In genomic region chr17:8997994-8998628, GRCh38 we compare ENCODE assay signal across 9 cellular contexts. TPM values are rescaled to one million over a fixed set of nuclear protein-coding genes. Genes with fewer than 3 reads are reported as not detected.
DNase-seq lines count a peak whose midpoint lies in the region; ATAC-seq and TF ChIP-seq lines count a peak whose summit lies in the region.
"Had no signal": no experiment of that assay in that cellular context is flagged by ENCODE, and none has a peak within 500 bp of the region (broad histone marks: within the 10 kb centered on the region; RNA-seq: fewer than 3 reads in every experiment).

No MANE protein-coding gene starts in this region.

- H3K9me3 Mint-ChIP-seq in activated CD4-positive, alpha-beta T cell treated with anti-CD3 and anti-CD28 coated beads, Interleukin-2, amount 10 ng/mL, durations not matched to agents 7 days and 5 days, result peaks cover 2% of the 10 kb centered on the region

- H3K27me3 Mint-ChIP-seq in activated CD4-positive, alpha-beta T cell treated with anti-CD3 and anti-CD28 coated beads, Interleukin-2, amount 10 ng/mL, durations not matched to agents 7 days and 5 days, result peaks cover 35% of the 10 kb centered on the region

- H3K9me3 ChIP-seq in mucosa of descending colon, result no peaks in the 10 kb centered on the region

- no peaks in the 10 kb centered on the region for H3K4me1 ChIP-seq in mucosa of descending colon (ENCODE audit: low read depth)

- TF ChIP-seq CTCF in mucosa of descending colon (IDR thresholded peaks at IDR 0.05), result peak; percentile 84

- intact Hi-C loops in mucosa of descending colon (cut with DNase I, micrococcal nuclease), result loop anchor here in 1 of 2 donors (10.0 kb wide), 1 partner anchor 527 kb away; no protein-coding TSS in a partner anchor

- CTCF ChIA-PET in activated CD4-positive, alpha-beta T cell treated with anti-CD3 and anti-CD28 coated beads, Interleukin-2, amount 10 ng/mL, durations not matched to agents 7 days and 5 days (lab: Charles Lee), result interaction anchor here (0.6 to 1.6 kb wide), 13 partner anchors 11 to 549 kb away, joined by 3 to 5 read pairs (median 3); no protein-coding TSS in a partner anchor

- H3K4me3 Mint-ChIP-seq in activated CD4-positive, alpha-beta T cell treated with anti-CD3 and anti-CD28 coated beads, Interleukin-2, amount 10 ng/mL, durations not matched to agents 7 days and 5 days, result no peak overlapping the region

- ATAC-seq in GM18909 (IDR thresholded peaks at IDR 0.05; ENCODE audit: poor library complexity, unreplicated experiment), result peak; percentile 52
- peak; percentile 79 for ATAC-seq in mucosa of descending colon

- no peak overlapping the region for H3K27ac Mint-ChIP-seq in activated CD4-positive, alpha-beta T cell treated with anti-CD3 and anti-CD28 coated beads, Interleukin-2, amount 10 ng/mL, durations not matched to agents 7 days and 5 days

- DNase-seq in AG08396 (ENCODE audit: low spot score) (peak; percentile 70), NCI-H226 (peak; percentile 48), dermis blood vessel endothelial cell (peak; percentile 77), mucosa of descending colon (peak; percentile 72 to 74 (median 73)), epidermal melanocyte (ENCODE audit: insufficient read length, low spot score) (no peak)
- peak; percentile 82 for DNase-seq in activated CD4-positive, alpha-beta T cell treated with anti-CD3 and anti-CD28 coated beads, Interleukin-2, amount 10 ng/mL, durations not matched to agents 7 days and 5 days
- peak; percentile 72 for DNase-seq in stimulated activated naive CD4-positive, alpha-beta T cell treated with Interleukin-2 at 50 U/mL for 16 hours (lab: John Stamatoyannopoulos, UW)

- H3K4me1 Mint-ChIP-seq in activated CD4-positive, alpha-beta T cell treated with anti-CD3 and anti-CD28 coated beads, Interleukin-2, amount 10 ng/mL, durations not matched to agents 7 days and 5 days, result peaks cover 13% of the 10 kb centered on the region

- no peak overlapping the region for H3K4me3 ChIP-seq in mucosa of descending colon

- no peaks in the 10 kb centered on the region for H3K36me3 Mint-ChIP-seq in activated CD4-positive, alpha-beta T cell treated with anti-CD3 and anti-CD28 coated beads, Interleukin-2, amount 10 ng/mL, durations not matched to agents 7 days and 5 days (ENCODE audit: low read depth)

- POLR2A ChIA-PET in activated CD4-positive, alpha-beta T cell treated with anti-CD3 and anti-CD28 coated beads, Interleukin-2, amount 10 ng/mL, durations not matched to agents 7 days and 5 days (lab: Charles Lee), result no interaction called here

- H3K36me3 ChIP-seq in mucosa of descending colon (ENCODE audit: low read depth), result no peaks in the 10 kb centered on the region

RNA-seq across cellular contexts. Expression of gene NTN1, which starts 23.2 kb away (rescaled TPM):
- total RNA-seq in activated CD4-positive, alpha-beta T cell treated with anti-CD3 and anti-CD28 coated beads, Interleukin-2, amount 10 ng/mL, durations not matched to agents 7 days and 5 days, result under 1 TPM; 0.02 to 0.10 TPM
- total RNA-seq in dermis blood vessel endothelial cell (0.68 and 0.84 TPM in 2 replicates), mucosa of descending colon (10 to 100 TPM in 1 of 3 donors, 1 to 10 TPM in 2; 3.7 to 61.8 (median 4.0) TPM)

RNA-seq across cellular contexts. Expression of gene PIK3R5, which starts 32.6 kb away (rescaled TPM):
- 10 to 100 TPM; 73.4 to 77.6 TPM for total RNA-seq in activated CD4-positive, alpha-beta T cell treated with anti-CD3 and anti-CD28 coated beads, Interleukin-2, amount 10 ng/mL, durations not matched to agents 7 days and 5 days
- total RNA-seq in dermis blood vessel endothelial cell, result 0.05 TPM in 1 of 2 replicates, not detected in the other
- 10 to 100 TPM in 1 of 3 donors, 1 to 10 TPM in 2; 2.7 to 10.4 (median 6.8) TPM for total RNA-seq in mucosa of descending colon
- total RNA-seq: pulmonary artery endothelial cell had no signal

Comparison
In these comparisons a context has a peak if more than half of its experiments do, and no peak if none do; other contexts are left out.
1. RNA of gene PIK3R5, which starts 32.6 kb away (total RNA-seq): 73.4 to 77.6 TPM in activated CD4-positive, alpha-beta T cell treated with anti-CD3 and anti-CD28 coated beads, Interleukin-2, amount 10 ng/mL, durations not matched to agents 7 days and 5 days; 2.7 to 10.4 TPM in mucosa of descending colon and 0.05 TPM in dermis blood vessel endothelial cell; every median in the first group is over 4 times any median in the second.